Comparison of ENCODE assay signal across 21 cellular contexts in the genomic region with DNA sequence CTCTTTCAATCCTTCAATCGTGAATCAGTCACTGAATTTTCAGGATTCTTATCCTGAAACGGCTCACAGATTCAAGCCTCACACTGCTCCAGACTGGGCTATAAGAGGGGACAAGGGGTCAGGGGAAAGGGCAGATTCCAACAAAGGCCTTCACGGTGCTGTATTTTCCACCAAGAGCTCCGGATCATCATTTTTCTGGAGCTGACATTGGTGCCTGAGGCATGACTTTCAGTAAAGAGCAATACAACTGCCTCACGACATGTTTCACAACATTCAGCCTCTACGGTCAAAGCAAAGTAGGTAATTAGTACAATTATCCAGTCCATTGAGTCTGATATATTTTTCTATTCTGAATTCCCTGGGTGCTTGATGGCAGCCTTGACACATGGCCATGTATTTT.
"Had no signal": no experiment of that assay in that cellular context is flagged by ENCODE, and none has a peak within 500 bp of the region (broad histone marks: within the 10 kb centered on the region; RNA-seq: fewer than 3 reads in every experiment).

No MANE protein-coding gene starts in this region.

- DNase-seq: cortex of kidney; dorsolateral prefrontal cortex; effector CD8-positive, alpha-beta T cell; foreskin melanocyte; heart right ventricle; hypothalamus; left ventricle myocardium inferior; lower lobe of right lung; naive thymus-derived CD4-positive, alpha-beta T cell; posterior cingulate gyrus; spleen; stimulated activated CD4-positive, alpha-beta T cell treated with anti-CD3 and anti-CD28 coated beads, Interleukin-15, amount 100 ng/mL, for 24 hours; stimulated activated CD4-positive, alpha-beta T cell treated with anti-CD3 and anti-CD28 coated beads, Interleukin-1b, Interleukin-23, amount 100 ng/mL, for 48 hours; stimulated activated CD4-positive, alpha-beta T cell treated with anti-CD3 and anti-CD28 coated beads, Interleukin-4, amount 100 ng/mL, for 24 hours; tibial artery; upper lobe of right lung had no signal

- H3K27ac Mint-ChIP-seq: memory B cell; naive thymus-derived CD4-positive, alpha-beta T cell; stimulated activated memory B cell treated with anti-CD40 and anti-IgM and Interleukin-4, amounts not matched to agents 10 μg/mL and 1 μg/mL and 100 μg/mL, for 72 hours; stimulated activated naive CD8-positive, alpha-beta T cell treated with anti-CD3 and anti-CD28 coated beads, Interleukin-15, Interleukin-2, amounts not matched to agents 100 ng/mL and 50 ng/mL, for 24 hours had no signal

- H3K4me3 Mint-ChIP-seq: memory B cell; naive thymus-derived CD4-positive, alpha-beta T cell; stimulated activated memory B cell treated with anti-CD40 and anti-IgM and Interleukin-4, amounts not matched to agents 10 μg/mL and 1 μg/mL and 100 μg/mL, for 72 hours; stimulated activated naive CD8-positive, alpha-beta T cell treated with anti-CD3 and anti-CD28 coated beads, Interleukin-15, Interleukin-2, amounts not matched to agents 100 ng/mL and 50 ng/mL, for 24 hours had no signal

- H3K4me1 ChIP-seq: heart right ventricle, left ventricle myocardium inferior, spleen, tibial artery, upper lobe of right lung, vagina had no signal

- H3K36me3 Mint-ChIP-seq: memory B cell; stimulated activated memory B cell treated with anti-CD40 and anti-IgM and Interleukin-4, amounts not matched to agents 10 μg/mL and 1 μg/mL and 100 μg/mL, for 72 hours had no signal

- H3K4me1 Mint-ChIP-seq: memory B cell; naive thymus-derived CD4-positive, alpha-beta T cell; stimulated activated memory B cell treated with anti-CD40 and anti-IgM and Interleukin-4, amounts not matched to agents 10 μg/mL and 1 μg/mL and 100 μg/mL, for 72 hours had no signal

- H3K27me3 ChIP-seq: tibial artery, upper lobe of right lung, vagina had no signal

- H3K9me3 Mint-ChIP-seq: memory B cell; stimulated activated memory B cell treated with anti-CD40 and anti-IgM and Interleukin-4, amounts not matched to agents 10 μg/mL and 1 μg/mL and 100 μg/mL, for 72 hours; stimulated activated naive CD8-positive, alpha-beta T cell treated with anti-CD3 and anti-CD28 coated beads, Interleukin-15, Interleukin-2, amounts not matched to agents 100 ng/mL and 50 ng/mL, for 24 hours had no signal

- H3K9me3 ChIP-seq: heart right ventricle, left ventricle myocardium inferior, lower lobe of right lung, spleen, tibial artery, upper lobe of right lung, vagina had no signal

- ATAC-seq: heart right ventricle; lower lobe of right lung; naive thymus-derived CD4-positive, alpha-beta T cell; sciatic nerve; stimulated activated memory B cell treated with anti-CD40 and anti-IgM and Interleukin-4, amounts not matched to agents 10 μg/mL and 1 μg/mL and 100 μg/mL, for 72 hours; upper lobe of right lung had no signal

- H3K27ac ChIP-seq: dorsolateral prefrontal cortex, heart right ventricle, left ventricle myocardium inferior, lower lobe of right lung, spleen, tibial artery, upper lobe of right lung, vagina had no signal

- H3K36me3 ChIP-seq: heart right ventricle, left ventricle myocardium inferior, lower lobe of right lung, spleen, tibial artery, upper lobe of right lung, vagina had no signal

- H3K4me3 ChIP-seq: dorsolateral prefrontal cortex, heart right ventricle, left ventricle myocardium inferior, lower lobe of right lung, spleen, tibial artery, upper lobe of right lung, vagina had no signal
